Comparison of ENCODE assay signal across 9 cellular contexts in genomic region chr9:12813960-12814876, GRCh38. TPM values are rescaled to one million over a fixed set of nuclear protein-coding genes. Genes with fewer than 3 reads are reported as not detected.
DNase-seq lines count a peak whose midpoint lies in the region; ATAC-seq, FAIRE-seq and TF ChIP-seq lines count a peak whose summit lies in the region.
"Had no signal": no experiment of that assay in that cellular context is flagged by ENCODE, and none has a peak within 500 bp of the region (broad histone marks: within the 10 kb centered on the region; RNA-seq: fewer than 3 reads in every experiment).

No MANE protein-coding gene starts in this region.

- H3K4me1 Mint-ChIP-seq in stimulated activated naive B cell treated with anti-CD40 and anti-IgM and Interleukin-4, amounts not matched to agents 10 μg/mL and 1 μg/mL and 100 μg/mL, for 72 hours, result no peaks in the 10 kb centered on the region

- FAIRE-seq in HepG2 (lab: Jason Lieb, UNC), result peak; percentile 56

- TF ChIP-seq POLR2A in HepG2 (IDR thresholded peaks at IDR 0.05; ENCODE audit: insufficient read depth in 1 of 2, low read depth in 2 of 2, low read length in 2 of 2) (peak; percentile 38 to 44; a peak in 2 of 4 replicates), transverse colon (IDR thresholded peaks at IDR 0.05) (no peak)

- H3K4me2 ChIP-seq in HepG2 (ENCODE audit: low read depth, low read length), result peak overlapping the region; percentile 82
- H3K4me2 ChIP-seq: BLaER1 had no signal

- intact Hi-C loops in HepG2 (cut with micrococcal nuclease; ENCODE audit: unreplicated experiment), result no loop called here
- intact Hi-C loops in transverse colon (cut with DNase I; ENCODE audit: low total_unique reads), result loop anchor here (10.0 kb wide), 1 partner anchor 71 kb away; no protein-coding TSS in a partner anchor

- H3K27me3 ChIP-seq in HepG2 (ENCODE audit: control insufficient read depth in 1 of 2, insufficient read depth in 2 of 2, low read length in 2 of 2) (no peaks in the 10 kb centered on the region), transverse colon (no peaks in the 10 kb centered on the region)
- H3K27me3 ChIP-seq: BLaER1 had no signal

- CTCF ChIA-PET in HepG2 (lab: Yijun Ruan, JAX; ENCODE audit: low intra/inter-chr PET ratio, low total read pairs), result no interaction called here

- DNase-seq in NK-92 treated with Interleukin-12 subunit alpha and Interleukin-12 subunit beta, amount 100 ng/mL, for 24 hours (lab: John Stamatoyannopoulos, UW), result peak; percentile 23
- DNase-seq in NK-92 (lab: John Stamatoyannopoulos, UW; ENCODE audit: unreplicated experiment) (no peak), NCI-H226 (peak; percentile 98), cardiac fibroblast (ENCODE audit: low read depth in 2 of 2) (peak; percentile 95 to 99), HepG2 (ENCODE audit: low spot score) (peak; percentile 92), transverse colon (peak; percentile 69)
- DNase-seq in activated CD8-positive, alpha-beta memory T cell treated with anti-CD3 and anti-CD28 coated beads, Interleukin-2, amount 50 U/mL, for 48 hours, result no peak
- no peak for DNase-seq in stimulated activated naive B cell treated with anti-CD40 and anti-IgM and Interleukin-4, amounts not matched to agents 10 μg/mL and 1 μg/mL and 100 μg/mL, for 72 hours

- POLR2A ChIA-PET in HepG2 (lab: Yijun Ruan, JAX), result interaction anchor here (0.6 to 7.1 kb wide), 8 partner anchors 12 to 38 kb away, joined by 3 to 342 read pairs (median 4); partner anchors contain the start of gene LURAP1L

- H3K4me3 Mint-ChIP-seq in stimulated activated naive B cell treated with anti-CD40 and anti-IgM and Interleukin-4, amounts not matched to agents 10 μg/mL and 1 μg/mL and 100 μg/mL, for 72 hours, result no peak overlapping the region

- no peaks in the 10 kb centered on the region for H3K36me3 Mint-ChIP-seq in stimulated activated naive B cell treated with anti-CD40 and anti-IgM and Interleukin-4, amounts not matched to agents 10 μg/mL and 1 μg/mL and 100 μg/mL, for 72 hours

- H3K27me3 Mint-ChIP-seq in stimulated activated naive B cell treated with anti-CD40 and anti-IgM and Interleukin-4, amounts not matched to agents 10 μg/mL and 1 μg/mL and 100 μg/mL, for 72 hours, result no peaks in the 10 kb centered on the region

- peak overlapping the region; percentile 48 for H2AFZ ChIP-seq in HepG2 (ENCODE audit: low read length)

- no TSS peak for BruUV-seq in HepG2 (replicated peaks; lab: Mats Ljungman, UMichigan)

- H3K9me3 Mint-ChIP-seq in stimulated activated naive B cell treated with anti-CD40 and anti-IgM and Interleukin-4, amounts not matched to agents 10 μg/mL and 1 μg/mL and 100 μg/mL, for 72 hours, result peaks cover 3 to 4% of the 10 kb centered on the region in 2 donors

- peak; percentile 61 to 71; a peak in 2 of 4 replicates for TF ChIP-seq EP300 in HepG2 (IDR thresholded peaks at IDR 0.05; ENCODE audit: low read depth in 2 of 2, low read length in 2 of 2)
- TF ChIP-seq EP300 in HepG2 (CRISPR knock-in tag; IDR thresholded peaks at IDR 0.05; ENCODE audit: borderline replicate concordance), result no peak
- no peak for TF ChIP-seq EP300 in transverse colon (IDR thresholded peaks at IDR 0.05; ENCODE audit: low read depth)

- H3K27ac ChIP-seq in HepG2 (ENCODE audit: extremely low read length, insufficient read depth, low read length) (peak overlapping the region; percentile 92), transverse colon (peak overlapping the region; percentile 79 to 84 (median 81))
- H3K27ac ChIP-seq: BLaER1 had no signal

- peak overlapping the region in 1 of 2 donors; percentile 30 for H3K4me3 ChIP-seq in cardiac fibroblast (replicated peaks in 1 of 2; ENCODE audit: low read depth in 2 of 2, low read length in 2 of 2)
- peak overlapping the region; percentile 30 to 61 (median 56); a peak in 5 of 6 replicates for H3K4me3 ChIP-seq in HepG2 (replicated peaks in 1 of 3; ENCODE audit: insufficient read depth in 1 of 3, low read depth in 2 of 3, low read length in 3 of 3)
- H3K4me3 ChIP-seq in transverse colon, result no peak overlapping the region
- H3K4me3 ChIP-seq: BLaER1 had no signal

- H3K4me1 ChIP-seq in HepG2 (ENCODE audit: insufficient read depth, low read length) (peaks cover 70% of the 10 kb centered on the region), transverse colon (peaks cover 20 to 85% (median 59%) of the 10 kb centered on the region in 4 donors)
- H3K4me1 ChIP-seq: BLaER1 had no signal

- ATAC-seq in HepG2, result peak; percentile 86
- ATAC-seq in stimulated activated naive B cell treated with anti-CD40 and anti-IgM and Interleukin-4, amounts not matched to agents 10 μg/mL and 1 μg/mL and 100 μg/mL, for 72 hours (replicated peaks), result no peak

- in situ Hi-C loops in HepG2 (cut with HindIII; ENCODE audit: extremely low pct_ligation_motif_present, low pct_unique_long_range_greater_than_20kb) (no loop called here), transverse colon (cut with MboI; ENCODE audit: low pct_ligation_motif_present in 1 of 4, low pct_unique_long_range_greater_than_20kb in 1 of 4, low sequenced_read_pairs in 3 of 4) (no loop called here)

- H3K9me3 ChIP-seq in HepG2 (ENCODE audit: low read length) (no peaks in the 10 kb centered on the region), transverse colon (no peaks in the 10 kb centered on the region)
- H3K9me3 ChIP-seq: BLaER1 had no signal

- no peak overlapping the region for H3K27ac Mint-ChIP-seq in stimulated activated naive B cell treated with anti-CD40 and anti-IgM and Interleukin-4, amounts not matched to agents 10 μg/mL and 1 μg/mL and 100 μg/mL, for 72 hours

- no peaks in the 10 kb centered on the region for H3K36me3 ChIP-seq in HepG2 (replicated peaks in 1 of 2; ENCODE audit: control insufficient read depth in 1 of 2, insufficient read depth in 2 of 2, low read length in 2 of 2)
- H3K36me3 ChIP-seq in transverse colon, result no peaks in the 10 kb centered on the region
- H3K36me3 ChIP-seq: BLaER1 had no signal

- 2% methylated on average over 6 of the region's 6 CpGs for WGBS in HepG2 (ENCODE audit: low lambda C conversion rate)
- 4 to 19% methylated on average over 5 to 6 of the region's 6 CpGs for WGBS in transverse colon (ENCODE audit: low coverage in 1 of 2), 2 donors

- TF ChIP-seq RAD21 in HepG2 (CRISPR knock-in tag; IDR thresholded peaks at IDR 0.05), result no peak; the same call in 1 of the 2 replicates

- H3K79me2 ChIP-seq in HepG2 (ENCODE audit: insufficient read depth, low read length), result peaks cover 13% of the 10 kb centered on the region

- peak overlapping the region; percentile 81 for H3K9ac ChIP-seq in HepG2 (ENCODE audit: insufficient read depth, low read depth, low read length)
- H3K9ac ChIP-seq: BLaER1 had no signal

- H4K20me1 ChIP-seq in HepG2 (ENCODE audit: insufficient read depth, low read length), result no peaks in the 10 kb centered on the region
- H4K20me1 ChIP-seq: BLaER1 had no signal

- peak; percentile 28 for TF ChIP-seq CTCF in cardiac fibroblast (IDR thresholded peaks at IDR 0.05; ENCODE audit: low read depth, low read length)
- TF ChIP-seq CTCF in HepG2 (CRISPR knock-in tag; IDR thresholded peaks at IDR 0.05), result no peak
- peak; percentile 34 to 71 (median 41) for TF ChIP-seq CTCF in transverse colon (IDR thresholded peaks at IDR 0.05)

TF ChIP-seq in HepG2, 621 proteins besides CTCF, POLR2A, EP300 and RAD21 (continues in another document):
- TF ChIP-seq TFDP1 (CRISPR knock-in tag; IDR thresholded peaks at IDR 0.05; ENCODE audit: borderline replicate concordance) (peak; percentile 33; the same call in 1 of the 2 replicates), MED1 (CRISPR knock-in tag; IDR thresholded peaks at IDR 0.05) (peak; percentile 50), TEAD3 (CRISPR knock-in tag; optimal IDR thresholded peaks at IDR 0.05; ENCODE audit: borderline replicate concordance) (peak; percentile 90), MIER3 (CRISPR knock-in tag; IDR thresholded peaks at IDR 0.05; ENCODE audit: borderline replicate concordance) (0 out of 2 replicates have a peak, but pooled peaks have one; percentile 32), ZNF337 (CRISPR knock-in tag; IDR thresholded peaks at IDR 0.05; ENCODE audit: borderline replicate concordance, low read depth) (no peak)

RNA-seq across cellular contexts. Expression of gene LURAP1L, which starts 39.4 kb away (rescaled TPM):
- 6.5 and 6.7 TPM in 2 replicates for total RNA-seq in HepG2 (2016; rRNA removed; fragmentation: Illumina TruSeq; extraction: Trizol)
- total RNA-seq in HepG2 (2016; cell fraction: cytosol; rRNA removed; fragmentation: Illumina TruSeq; extraction: Trizol; ENCODE audit: low read depth), result 1.7 and 2.1 TPM in 2 replicates
- 6.2 and 7.1 TPM in 2 replicates for total RNA-seq in HepG2 (2016; cell fraction: insoluble cytoplasmic fraction; rRNA removed; fragmentation: Illumina TruSeq; extraction: Trizol)
- total RNA-seq in HepG2 (2016; cell fraction: membrane; rRNA removed; fragmentation: Illumina TruSeq; extraction: Trizol), result 4.6 and 5.0 TPM in 2 replicates
- 10.9 and 12.5 TPM in 2 replicates for total RNA-seq in HepG2 (2016; cell fraction: nucleus; rRNA removed; fragmentation: Illumina TruSeq; extraction: Trizol)
- polyA plus RNA-seq in HepG2 (2011; rRNA removed), result 16.6 and 20.6 TPM in 2 replicates
- polyA plus RNA-seq in HepG2 (2011; cell fraction: cytosol; rRNA removed), result 13.0 and 19.1 TPM in 2 replicates
- 15.2 and 19.1 TPM in 2 replicates for polyA plus RNA-seq in HepG2 (2011; cell fraction: nucleus; rRNA removed)
- polyA plus RNA-seq in HepG2 (2012), result 18.4 and 22.0 TPM in 2 replicates
- polyA plus RNA-seq in HepG2 (2016; cell fraction: cytosol; fragmentation: Illumina TruSeq; extraction: Trizol; ENCODE audit: low read depth), result 1.7 and 2.0 TPM in 2 replicates
- 8.2 and 9.1 TPM in 2 replicates for polyA plus RNA-seq in HepG2 (2016; cell fraction: insoluble cytoplasmic fraction; fragmentation: Illumina TruSeq; extraction: Trizol; ENCODE audit: low read depth)
- 3.9 and 4.5 TPM in 2 replicates for polyA plus RNA-seq in HepG2 (2016; cell fraction: membrane; fragmentation: Illumina TruSeq; extraction: Trizol; ENCODE audit: low read depth)
- polyA plus RNA-seq in HepG2 (2016; cell fraction: nucleus; fragmentation: Illumina TruSeq; extraction: Trizol; ENCODE audit: insufficient read depth, low read depth), result 9.3 and 12.2 TPM in 2 replicates
- 9.5 and 19.8 TPM in 2 replicates for polyA minus RNA-seq in HepG2 (2011; rRNA and poly(A)+ RNA removed; ENCODE audit: low replicate concordance)
- polyA minus RNA-seq in HepG2 (2011; cell fraction: cytosol; rRNA and poly(A)+ RNA removed), result 10.3 TPM in 2 replicates
- 44.4 and 63.9 TPM in 2 replicates for polyA minus RNA-seq in HepG2 (2011; cell fraction: nucleus; rRNA and poly(A)+ RNA removed)
- total RNA-seq in transverse colon, result 10 to 100 TPM; 19.1 to 50.0 (median 34.5) TPM

Comparison
In these comparisons a context has a peak if more than half of its experiments do, and no peak if none do; other contexts are left out.
1. DNase-seq: peak in NK-92 treated with Interleukin-12 subunit alpha and Interleukin-12 subunit beta, amount 100 ng/mL, for 24 hours (single experiment), NCI-H226 (single experiment), cardiac fibroblast (2 of 2), HepG2 (single experiment) and transverse colon (single experiment); none in NK-92 (single experiment), activated CD8-positive, alpha-beta memory T cell treated with anti-CD3 and anti-CD28 coated beads, Interleukin-2, amount 50 U/mL, for 48 hours (single experiment) and stimulated activated naive B cell treated with anti-CD40 and anti-IgM and Interleukin-4, amounts not matched to agents 10 μg/mL and 1 μg/mL and 100 μg/mL, for 72 hours (single experiment).
2. H3K4me3 ChIP-seq: peak in HepG2 (3 of 3); none in transverse colon (0 of 4).